14 cellular contexts compared by ENCODE assay signal in the genomic region with DNA sequence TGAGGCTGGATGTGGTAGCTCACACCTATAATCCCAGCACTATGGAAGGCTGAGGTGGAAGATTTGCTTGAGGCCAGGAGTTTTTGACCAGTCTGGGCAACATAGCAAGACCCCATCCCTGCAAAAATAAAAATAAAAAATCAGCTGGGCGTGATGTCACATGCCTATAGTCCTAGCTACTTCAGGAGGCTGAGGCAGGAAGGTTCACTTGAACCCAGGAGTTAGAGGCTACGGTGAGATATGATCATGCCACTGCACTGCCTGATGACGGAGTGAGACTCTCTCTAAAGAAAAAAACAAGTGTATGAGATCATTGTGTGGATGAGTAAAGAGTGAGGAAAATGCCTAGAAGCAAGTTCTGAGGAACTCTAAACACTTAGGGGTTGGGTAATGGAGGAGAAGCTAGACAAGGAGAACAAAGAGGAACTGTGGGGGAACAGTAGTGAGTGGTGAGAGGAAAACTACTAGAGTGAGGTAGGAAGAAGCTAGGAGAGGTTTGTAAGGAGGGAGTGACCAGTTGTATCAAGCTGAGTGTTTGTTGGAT. TPM values are rescaled to one million over a fixed set of nuclear protein-coding genes. Genes with fewer than 3 reads are reported as not detected.
DNase-seq lines count a peak whose midpoint lies in the region; ATAC-seq, FAIRE-seq and TF ChIP-seq lines count a peak whose summit lies in the region.
"Had no signal": no experiment of that assay in that cellular context is flagged by ENCODE, and none has a peak within 500 bp of the region (broad histone marks: within the 10 kb centered on the region; RNA-seq: fewer than 3 reads in every experiment).

No MANE protein-coding gene starts in this region.

- no peak for TF ChIP-seq POLR2A in GM12891 (IDR thresholded peaks at IDR 0.05; ENCODE audit: low read depth, low read length)

- no peak overlapping the region for H2AFZ ChIP-seq in osteoblast (ENCODE audit: low read length)

- no peaks in the 10 kb centered on the region for H3K27me3 ChIP-seq in osteoblast (ENCODE audit: insufficient read depth, low read length)
- H3K27me3 ChIP-seq: thyroid gland had no signal

- H3K4me1 ChIP-seq in osteoblast (ENCODE audit: insufficient read depth, low read length): peaks cover 56% of the 10 kb centered on the region
- H3K4me1 ChIP-seq: thyroid gland had no signal

- peaks cover 75% of the 10 kb centered on the region for H4K20me1 ChIP-seq in osteoblast (ENCODE audit: insufficient read depth, low read length)

- peaks cover 99% of the 10 kb centered on the region for H3K79me2 ChIP-seq in osteoblast (ENCODE audit: insufficient read depth, low read length)

- no peaks in the 10 kb centered on the region for H3K9me3 ChIP-seq in osteoblast (ENCODE audit: low read depth, low read length)
- H3K9me3 ChIP-seq: thyroid gland had no signal

- no peak for ATAC-seq in HG02759 (IDR thresholded peaks at IDR 0.05; ENCODE audit: unreplicated experiment)

- no peak overlapping the region for H3K4me3 ChIP-seq in osteoblast (ENCODE audit: insufficient read depth, low read length)
- H3K4me3 ChIP-seq: thyroid gland had no signal

- H3K27ac ChIP-seq in osteoblast (ENCODE audit: low read depth, low read length): peak overlapping the region; percentile 64
- H3K27ac ChIP-seq: thyroid gland had no signal

- DNase-seq in GM12891 (ENCODE audit: insufficient read length, low spot score): no peak
- DNase-seq in RPMI7951 (ENCODE audit: low read depth): peak; percentile 75
- peak; percentile 28 for DNase-seq in epidermal melanocyte (ENCODE audit: insufficient read length, low spot score)
- no peak for DNase-seq in osteoblast (ENCODE audit: insufficient read length, low spot score, missing footprints)
- DNase-seq in activated CD8-positive, alpha-beta memory T cell treated with anti-CD3 and anti-CD28 coated beads, Interleukin-2, amount 50 U/mL, for 48 hours: no peak
- no peak for DNase-seq in SW480 (ENCODE audit: low spot score)
- no peak for DNase-seq in hepatic stellate cell (ENCODE audit: low spot score)
- DNase-seq: activated naive CD8-positive, alpha-beta T cell treated with anti-CD3 and anti-CD28 coated beads, Interleukin-2, amount 10 ng/mL, durations not matched to agents 7 days and 5 days; immature natural killer cell; NCI-H2029 treated with DMSO at 0.1 percent for 48 hours; stimulated activated CD4-positive, alpha-beta T cell treated with anti-CD3 and anti-CD28 coated beads, Interleukin-4, amount 100 ng/mL, for 4 hours; thyroid gland had no signal

- H3K36me3 ChIP-seq in osteoblast (ENCODE audit: insufficient read depth, low read length): peaks cover 10% of the 10 kb centered on the region
- H3K36me3 ChIP-seq: thyroid gland had no signal

- no peak for FAIRE-seq in GM12891 (lab: Jason Lieb, UNC)
- FAIRE-seq: endothelial cell of umbilical vein had no signal

- peak overlapping the region; percentile 15 for H3K4me2 ChIP-seq in osteoblast (ENCODE audit: insufficient read depth, low read length)

- TF ChIP-seq CTCF in osteoblast (IDR thresholded peaks at IDR 0.05; ENCODE audit: extremely low read depth, low read depth, low read length): no peak

TF ChIP-seq in GM12891, 5 proteins besides CTCF, POLR2A, EP300 and RAD21:
- TF ChIP-seq SPI1 (IDR thresholded peaks at IDR 0.05; ENCODE audit: low read depth, low read length) (peak; percentile 49), POU2F2 (IDR thresholded peaks at IDR 0.05; ENCODE audit: low read depth, low read length) (no peak)
TF ChIP-seq in GM12891: peak in this region for 1.

RNA-seq across cellular contexts. Expression of gene CLIC4, which starts 17.0 kb away (rescaled TPM):
- polyA plus RNA-seq in GM12891 (2012; ENCODE audit: low read depth, missing spikeins): 22.2 TPM
- total RNA-seq in RPMI7951 (2014; rRNA removed; shearing (Covaris generic)): 680 and 835 TPM in 2 replicates
- total RNA-seq in osteoblast: 697 and 711 TPM in 2 replicates

Comparison
In these comparisons a context has a peak if more than half of its experiments do, and no peak if none do; other contexts are left out.
1. DNase-seq: peak in RPMI7951 (single experiment) and epidermal melanocyte (single experiment); none in GM12891 (single experiment), osteoblast (single experiment), activated CD8-positive, alpha-beta memory T cell treated with anti-CD3 and anti-CD28 coated beads, Interleukin-2, amount 50 U/mL, for 48 hours (single experiment), SW480 (single experiment) and hepatic stellate cell (single experiment).